Comparison of ENCODE assay signal across 12 cellular contexts in the genomic region with DNA sequence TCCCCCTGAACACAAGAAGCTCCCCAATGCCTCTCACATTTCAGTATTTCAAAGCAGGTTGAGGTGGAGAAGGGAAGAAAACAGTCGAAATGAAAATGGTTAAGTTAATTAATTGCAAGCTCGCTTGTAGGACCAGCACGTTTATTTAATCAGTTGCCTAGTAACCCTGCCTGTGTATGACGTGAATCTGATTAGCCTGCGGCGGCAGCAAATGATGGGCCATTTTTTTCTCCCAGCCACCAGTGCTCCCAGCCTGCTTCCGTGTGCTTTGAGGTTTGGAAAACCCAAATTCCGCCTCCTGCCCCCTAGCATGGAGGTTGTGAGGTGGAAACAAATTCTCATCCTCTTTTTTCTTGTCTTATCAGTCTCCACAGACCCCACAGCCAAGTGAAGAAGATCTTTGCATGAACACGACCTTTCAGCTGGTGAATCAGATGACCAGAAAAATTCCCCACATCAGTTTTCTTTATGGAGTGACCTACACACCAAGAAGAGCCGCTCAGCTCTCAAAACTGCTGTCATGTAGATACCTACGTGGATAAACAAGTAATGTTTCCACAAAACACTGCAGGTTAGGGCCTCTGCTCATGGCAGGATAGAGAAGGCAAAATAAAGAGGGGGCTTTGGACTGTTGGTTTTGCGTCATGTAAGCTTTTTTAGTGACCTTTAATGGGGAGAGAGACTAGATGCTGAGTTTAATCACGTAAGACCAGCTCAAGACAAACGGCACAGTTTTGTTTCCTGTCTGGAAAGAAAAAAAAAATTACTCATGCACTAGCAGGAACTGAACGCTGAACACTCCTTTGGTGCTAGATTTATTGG.
DNase-seq lines count a peak whose midpoint lies in the region; ATAC-seq and TF ChIP-seq lines count a peak whose summit lies in the region.
"Had no signal": no experiment of that assay in that cellular context is flagged by ENCODE, and none has a peak within 500 bp of the region (broad histone marks: within the 10 kb centered on the region; RNA-seq: fewer than 3 reads in every experiment).

No MANE protein-coding gene starts in this region.

- peak overlapping the region; percentile 36 for H3K27ac Mint-ChIP-seq in endothelial cell (ENCODE audit: unreplicated experiment)
- peak overlapping the region; percentile 92 for H3K27ac Mint-ChIP-seq in stimulated activated naive CD8-positive, alpha-beta T cell treated with anti-CD3 and anti-CD28 coated beads, Interleukin-15, Interleukin-2, amounts not matched to agents 100 ng/mL and 50 ng/mL, for 24 hours
- H3K27ac Mint-ChIP-seq: natural killer cell treated with Interleukin-12 subunit alpha and Interleukin-12 subunit beta and Interleukin-15 and Interleukin-18, amount 100 ng/mL, for 72 hours had no signal

- no peaks in the 10 kb centered on the region for H3K27me3 Mint-ChIP-seq in endothelial cell (ENCODE audit: unreplicated experiment)
- no peaks in the 10 kb centered on the region for H3K27me3 Mint-ChIP-seq in stimulated activated naive CD8-positive, alpha-beta T cell treated with anti-CD3 and anti-CD28 coated beads, Interleukin-15, Interleukin-2, amounts not matched to agents 100 ng/mL and 50 ng/mL, for 24 hours
- H3K27me3 Mint-ChIP-seq: natural killer cell treated with Interleukin-12 subunit alpha and Interleukin-12 subunit beta and Interleukin-15 and Interleukin-18, amount 100 ng/mL, for 72 hours had no signal

- H3K4me1 Mint-ChIP-seq in endothelial cell (ENCODE audit: unreplicated experiment) = no peaks in the 10 kb centered on the region
- peaks cover 23% of the 10 kb centered on the region for H3K4me1 Mint-ChIP-seq in stimulated activated naive CD8-positive, alpha-beta T cell treated with anti-CD3 and anti-CD28 coated beads, Interleukin-15, Interleukin-2, amounts not matched to agents 100 ng/mL and 50 ng/mL, for 24 hours (ENCODE audit: low read depth)

- peak; percentile 63 for DNase-seq in activated effector memory CD4-positive, alpha-beta T cell treated with anti-CD3 and anti-CD28 coated beads, Interleukin-2, amount 50 U/mL, for 16 hours
- DNase-seq in activated effector memory CD4-positive, alpha-beta T cell treated with Interleukin-2 at 50 U/mL for 16 hours = no peak
- peak; percentile 23 to 65 for DNase-seq in SHP77 (lab: John Stamatoyannopoulos, UW)
- no peak for DNase-seq in endothelial cell (ENCODE audit: low spot score)
- no peak for DNase-seq in DMS 273 (lab: John Stamatoyannopoulos, UW; ENCODE audit: unreplicated experiment)
- no peak for DNase-seq in HuH-7.5 (ENCODE audit: low spot score)
- DNase-seq: AML-193, NCI-H2227 treated with DMSO at 0.1 percent for 48 hours had no signal

- H3K9me3 Mint-ChIP-seq in endothelial cell (ENCODE audit: unreplicated experiment) = no peaks in the 10 kb centered on the region
- H3K9me3 Mint-ChIP-seq in stimulated activated naive CD8-positive, alpha-beta T cell treated with anti-CD3 and anti-CD28 coated beads, Interleukin-15, Interleukin-2, amounts not matched to agents 100 ng/mL and 50 ng/mL, for 24 hours = peaks cover 30% of the 10 kb centered on the region

- no peak for TF ChIP-seq CTCF in endothelial cell (IDR thresholded peaks at IDR 0.05; ENCODE audit: unreplicated experiment)

- ATAC-seq in GM19328 (IDR thresholded peaks at IDR 0.05; ENCODE audit: unreplicated experiment) = no peak
- ATAC-seq: body of pancreas; natural killer cell treated with Interleukin-12 subunit alpha and Interleukin-12 subunit beta and Interleukin-15 and Interleukin-18, amount 100 ng/mL, for 72 hours had no signal

- no peak overlapping the region for H3K4me3 Mint-ChIP-seq in endothelial cell (ENCODE audit: unreplicated experiment)
- H3K4me3 Mint-ChIP-seq in stimulated activated naive CD8-positive, alpha-beta T cell treated with anti-CD3 and anti-CD28 coated beads, Interleukin-15, Interleukin-2, amounts not matched to agents 100 ng/mL and 50 ng/mL, for 24 hours = peak overlapping the region; percentile 58
- H3K4me3 Mint-ChIP-seq: natural killer cell treated with Interleukin-12 subunit alpha and Interleukin-12 subunit beta and Interleukin-15 and Interleukin-18, amount 100 ng/mL, for 72 hours had no signal

- peaks cover 5% of the 10 kb centered on the region for H3K36me3 Mint-ChIP-seq in endothelial cell (ENCODE audit: low read depth, unreplicated experiment)
- H3K36me3 Mint-ChIP-seq in stimulated activated naive CD8-positive, alpha-beta T cell treated with anti-CD3 and anti-CD28 coated beads, Interleukin-15, Interleukin-2, amounts not matched to agents 100 ng/mL and 50 ng/mL, for 24 hours (ENCODE audit: low read depth) = peaks cover 5% of the 10 kb centered on the region

Comparison
In these comparisons a context has a peak if more than half of its experiments do, and no peak if none do; other contexts are left out.
1. DNase-seq: peak in activated effector memory CD4-positive, alpha-beta T cell treated with anti-CD3 and anti-CD28 coated beads, Interleukin-2, amount 50 U/mL, for 16 hours (single experiment) and SHP77 (2 of 2); none in activated effector memory CD4-positive, alpha-beta T cell treated with Interleukin-2 at 50 U/mL for 16 hours (single experiment), endothelial cell (single experiment), DMS 273 (single experiment) and HuH-7.5 (single experiment).